Comparison of ENCODE assay signal across 1 cellular context in the genomic region with DNA sequence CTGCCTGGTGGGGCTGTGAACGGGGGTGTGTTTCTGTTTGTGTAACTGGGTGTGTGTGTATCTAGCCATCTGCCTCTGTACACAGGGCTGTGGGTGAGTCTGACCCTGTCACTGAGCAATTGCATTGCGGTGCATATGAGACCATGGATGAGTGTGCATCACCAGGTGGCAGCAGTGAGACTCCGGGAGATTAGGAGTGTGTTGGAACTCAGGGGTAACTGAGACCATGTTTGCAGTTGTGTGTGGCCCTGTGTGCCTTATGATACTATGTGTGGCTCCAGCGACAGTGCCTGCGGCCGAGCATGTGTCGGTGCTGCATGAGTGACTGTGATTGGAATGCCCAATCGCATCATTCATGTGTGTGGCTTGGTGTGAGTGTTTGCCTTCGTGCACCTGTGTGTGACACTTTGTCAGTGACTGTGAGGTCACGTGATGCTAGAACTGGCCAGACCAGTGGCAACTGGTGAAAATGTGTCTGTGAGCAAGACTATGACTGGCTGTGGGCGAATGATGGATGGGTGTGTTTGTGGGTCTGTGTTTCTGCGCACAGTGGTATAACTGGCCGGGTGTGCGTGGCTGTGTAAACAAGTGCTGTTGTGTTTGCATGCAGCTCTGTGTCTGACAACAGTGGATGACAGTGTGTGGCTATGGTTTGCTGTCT.
TF ChIP-seq lines count a peak whose summit lies in the region.

No MANE protein-coding gene starts in this region.

TF ChIP-seq in HepG2, 621 proteins besides CTCF, POLR2A, EP300 and RAD21 (continued from another document and continues in another):
- TF ChIP-seq, protein P1, sequence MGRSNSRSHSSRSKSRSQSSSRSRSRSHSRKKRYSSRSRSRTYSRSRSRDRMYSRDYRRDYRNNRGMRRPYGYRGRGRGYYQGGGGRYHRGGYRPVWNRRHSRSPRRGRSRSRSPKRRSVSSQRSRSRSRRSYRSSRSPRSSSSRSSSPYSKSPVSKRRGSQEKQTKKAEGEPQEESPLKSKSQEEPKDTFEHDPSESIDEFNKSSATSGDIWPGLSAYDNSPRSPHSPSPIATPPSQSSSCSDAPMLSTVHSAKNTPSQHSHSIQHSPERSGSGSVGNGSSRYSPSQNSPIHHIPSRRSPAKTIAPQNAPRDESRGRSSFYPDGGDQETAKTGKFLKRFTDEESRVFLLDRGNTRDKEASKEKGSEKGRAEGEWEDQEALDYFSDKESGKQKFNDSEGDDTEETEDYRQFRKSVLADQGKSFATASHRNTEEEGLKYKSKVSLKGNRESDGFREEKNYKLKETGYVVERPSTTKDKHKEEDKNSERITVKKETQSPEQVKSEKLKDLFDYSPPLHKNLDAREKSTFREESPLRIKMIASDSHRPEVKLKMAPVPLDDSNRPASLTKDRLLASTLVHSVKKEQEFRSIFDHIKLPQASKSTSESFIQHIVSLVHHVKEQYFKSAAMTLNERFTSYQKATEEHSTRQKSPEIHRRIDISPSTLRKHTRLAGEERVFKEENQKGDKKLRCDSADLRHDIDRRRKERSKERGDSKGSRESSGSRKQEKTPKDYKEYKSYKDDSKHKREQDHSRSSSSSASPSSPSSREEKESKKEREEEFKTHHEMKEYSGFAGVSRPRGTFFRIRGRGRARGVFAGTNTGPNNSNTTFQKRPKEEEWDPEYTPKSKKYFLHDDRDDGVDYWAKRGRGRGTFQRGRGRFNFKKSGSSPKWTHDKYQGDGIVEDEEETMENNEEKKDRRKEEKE (IDR thresholded peaks at IDR 0.05) = no peak
- TF ChIP-seq ZNF333 (CRISPR knock-in tag; IDR thresholded peaks at IDR 0.05; ENCODE audit: borderline replicate concordance) (no peak), ZNF567 (CRISPR knock-in tag; IDR thresholded peaks at IDR 0.05; ENCODE audit: borderline replicate concordance) (no peak), KMT2B (CRISPR knock-in tag; IDR thresholded peaks at IDR 0.05) (no peak), PHF21A (CRISPR knock-in tag; IDR thresholded peaks at IDR 0.05) (peak; percentile 39), SIN3A (IDR thresholded peaks at IDR 0.05; ENCODE audit: borderline replicate concordance, low read depth, low read length) (peak; percentile 70), RFX5 (IDR thresholded peaks at IDR 0.05; ENCODE audit: low read depth, low read length) (no peak), ZNF230 (CRISPR knock-in tag; IDR thresholded peaks at IDR 0.05) (peak; percentile 56; the same call in 1 of the 2 replicates), ATAD3A (CRISPR knock-in tag; IDR thresholded peaks at IDR 0.05) (no peak), ATM (IDR thresholded peaks at IDR 0.05; ENCODE audit: borderline replicate concordance) (no peak), MEF2D (CRISPR knock-in tag; IDR thresholded peaks at IDR 0.05) (peak; percentile 37; the same call in 1 of the 2 replicates), RBM22 (optimal IDR thresholded peaks at IDR 0.05; ENCODE audit: low read length) (no peak), ZNF816 (CRISPR knock-in tag; IDR thresholded peaks at IDR 0.05; ENCODE audit: borderline replicate concordance) (no peak), MXD4 (CRISPR knock-in tag; IDR thresholded peaks at IDR 0.05) (no peak; the same call in none of the 2 replicates), KAT7 (CRISPR knock-in tag; IDR thresholded peaks at IDR 0.05; ENCODE audit: borderline replicate concordance) (no peak), AGO2 (optimal IDR thresholded peaks at IDR 0.05; ENCODE audit: low read depth, low read length) (no peak), MIXL1 (CRISPR knock-in tag; IDR thresholded peaks at IDR 0.05) (peak; percentile 57), KDM4B (CRISPR knock-in tag; IDR thresholded peaks at IDR 0.05) (no peak), TCF7 (IDR thresholded peaks at IDR 0.05; ENCODE audit: low read depth) (no peak), SCMH1 (CRISPR knock-in tag; IDR thresholded peaks at IDR 0.05; ENCODE audit: borderline replicate concordance) (no peak), ZC3H4 (CRISPR knock-in tag; IDR thresholded peaks at IDR 0.05; ENCODE audit: borderline replicate concordance) (no peak)
- TF ChIP-seq, protein P2, sequence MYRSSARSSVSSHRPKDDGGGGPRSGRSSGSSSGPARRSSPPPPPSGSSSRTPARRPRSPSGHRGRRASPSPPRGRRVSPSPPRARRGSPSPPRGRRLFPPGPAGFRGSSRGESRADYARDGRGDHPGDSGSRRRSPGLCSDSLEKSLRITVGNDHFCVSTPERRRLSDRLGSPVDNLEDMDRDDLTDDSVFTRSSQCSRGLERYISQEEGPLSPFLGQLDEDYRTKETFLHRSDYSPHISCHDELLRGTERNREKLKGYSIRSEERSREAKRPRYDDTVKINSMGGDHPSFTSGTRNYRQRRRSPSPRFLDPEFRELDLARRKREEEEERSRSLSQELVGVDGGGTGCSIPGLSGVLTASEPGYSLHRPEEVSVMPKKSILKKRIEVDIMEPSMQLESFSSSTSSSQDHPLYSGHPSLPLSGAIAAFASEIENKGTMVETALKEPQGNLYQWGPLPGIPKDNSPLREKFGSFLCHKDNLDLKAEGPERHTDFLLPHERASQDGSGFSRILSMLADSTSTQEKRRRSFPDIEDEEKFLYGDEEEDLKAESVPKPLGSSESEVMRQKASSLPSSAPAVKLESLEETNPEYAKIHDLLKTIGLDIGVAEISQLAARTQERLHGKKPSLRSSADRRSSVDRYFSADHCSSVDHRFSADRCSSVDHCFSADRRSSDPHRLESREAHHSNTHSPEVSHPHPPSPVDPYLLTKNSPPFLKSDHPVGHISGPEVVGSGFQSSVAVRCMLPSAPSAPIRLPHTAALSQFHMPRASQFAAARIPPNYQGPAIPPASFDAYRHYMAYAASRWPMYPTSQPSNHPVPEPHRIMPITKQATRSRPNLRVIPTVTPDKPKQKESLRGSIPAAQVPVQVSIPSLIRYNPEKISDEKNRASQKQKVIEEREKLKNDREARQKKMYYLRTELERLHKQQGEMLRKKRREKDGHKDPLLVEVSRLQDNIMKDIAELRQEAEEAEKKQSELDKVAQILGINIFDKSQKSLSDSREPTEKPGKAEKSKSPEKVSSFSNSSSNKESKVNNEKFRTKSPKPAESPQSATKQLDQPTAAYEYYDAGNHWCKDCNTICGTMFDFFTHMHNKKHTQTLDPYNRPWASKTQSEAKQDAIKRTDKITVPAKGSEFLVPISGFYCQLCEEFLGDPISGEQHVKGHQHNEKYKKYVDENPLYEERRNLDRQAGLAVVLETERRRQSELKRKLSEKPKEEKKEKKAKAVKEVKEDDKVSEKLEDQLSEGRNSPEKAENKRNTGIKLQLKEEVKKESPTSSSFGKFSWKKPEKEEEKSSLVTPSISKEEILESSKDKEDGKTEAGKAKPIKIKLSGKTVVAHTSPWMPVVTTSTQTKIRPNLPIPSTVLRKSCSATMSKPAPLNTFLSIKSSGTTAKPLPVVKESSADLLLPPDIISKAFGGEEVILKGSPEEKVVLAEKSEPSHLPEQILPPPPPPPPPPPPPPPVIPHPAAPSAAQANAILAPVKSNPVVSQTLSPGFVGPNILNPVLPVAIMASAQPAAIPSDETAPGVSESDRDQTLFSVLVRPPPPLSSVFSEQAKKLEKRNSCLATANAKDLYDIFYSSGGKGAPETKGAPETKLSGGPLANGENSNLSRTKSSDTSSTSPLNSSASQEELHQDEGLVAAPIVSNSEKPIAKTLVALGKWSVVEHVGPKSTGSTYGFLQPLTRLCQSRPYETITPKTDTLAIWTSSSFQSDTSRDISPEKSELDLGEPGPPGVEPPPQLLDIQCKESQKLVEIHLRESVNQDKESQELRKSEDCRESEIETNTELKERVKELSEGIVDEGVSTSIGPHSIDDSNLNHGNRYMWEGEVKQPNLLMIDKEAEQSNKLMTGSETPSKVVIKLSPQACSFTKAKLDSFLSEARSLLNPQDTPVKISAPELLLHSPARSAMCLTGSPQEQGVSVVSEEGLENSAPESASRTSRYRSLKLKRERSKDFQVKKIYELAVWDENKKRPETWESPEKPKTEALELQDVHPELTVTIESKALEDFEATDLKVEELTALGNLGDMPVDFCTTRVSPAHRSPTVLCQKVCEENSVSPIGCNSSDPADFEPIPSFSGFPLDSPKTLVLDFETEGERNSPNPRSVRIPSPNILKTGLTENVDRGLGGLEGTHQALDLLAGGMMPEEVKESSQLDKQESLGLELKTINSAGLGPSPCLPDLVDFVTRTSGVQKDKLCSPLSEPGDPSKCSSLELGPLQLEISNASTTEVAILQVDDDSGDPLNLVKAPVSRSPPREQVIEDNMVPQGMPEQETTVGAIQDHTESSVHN (CRISPR knock-in tag; IDR thresholded peaks at IDR 0.05) = no peak
- TF ChIP-seq, protein P3, sequence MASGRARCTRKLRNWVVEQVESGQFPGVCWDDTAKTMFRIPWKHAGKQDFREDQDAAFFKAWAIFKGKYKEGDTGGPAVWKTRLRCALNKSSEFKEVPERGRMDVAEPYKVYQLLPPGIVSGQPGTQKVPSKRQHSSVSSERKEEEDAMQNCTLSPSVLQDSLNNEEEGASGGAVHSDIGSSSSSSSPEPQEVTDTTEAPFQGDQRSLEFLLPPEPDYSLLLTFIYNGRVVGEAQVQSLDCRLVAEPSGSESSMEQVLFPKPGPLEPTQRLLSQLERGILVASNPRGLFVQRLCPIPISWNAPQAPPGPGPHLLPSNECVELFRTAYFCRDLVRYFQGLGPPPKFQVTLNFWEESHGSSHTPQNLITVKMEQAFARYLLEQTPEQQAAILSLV (CRISPR knock-in tag; IDR thresholded peaks at IDR 0.05; ENCODE audit: borderline replicate concordance) = no peak
- TF ChIP-seq, protein P4, sequence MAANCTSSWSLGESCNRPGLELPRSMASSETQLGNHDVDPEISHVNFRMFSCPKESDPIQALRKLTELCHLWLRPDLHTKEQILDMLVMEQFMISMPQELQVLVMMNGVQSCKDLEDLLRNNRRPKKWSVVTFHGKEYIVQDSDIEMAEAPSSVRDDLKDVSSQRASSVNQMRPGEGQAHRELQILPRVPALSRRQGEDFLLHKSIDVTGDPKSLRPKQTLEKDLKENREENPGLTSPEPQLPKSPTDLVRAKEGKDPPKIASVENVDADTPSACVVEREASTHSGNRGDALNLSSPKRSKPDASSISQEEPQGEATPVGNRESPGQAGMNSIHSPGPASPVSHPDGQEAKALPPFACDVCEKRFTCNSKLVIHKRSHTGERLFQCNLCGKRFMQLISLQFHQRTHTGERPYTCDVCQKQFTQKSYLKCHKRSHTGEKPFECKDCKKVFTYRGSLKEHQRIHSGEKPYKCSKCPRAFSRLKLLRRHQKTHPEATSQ (CRISPR knock-in tag; IDR thresholded peaks at IDR 0.05; ENCODE audit: borderline replicate concordance) = no peak
- TF ChIP-seq, protein P5, sequence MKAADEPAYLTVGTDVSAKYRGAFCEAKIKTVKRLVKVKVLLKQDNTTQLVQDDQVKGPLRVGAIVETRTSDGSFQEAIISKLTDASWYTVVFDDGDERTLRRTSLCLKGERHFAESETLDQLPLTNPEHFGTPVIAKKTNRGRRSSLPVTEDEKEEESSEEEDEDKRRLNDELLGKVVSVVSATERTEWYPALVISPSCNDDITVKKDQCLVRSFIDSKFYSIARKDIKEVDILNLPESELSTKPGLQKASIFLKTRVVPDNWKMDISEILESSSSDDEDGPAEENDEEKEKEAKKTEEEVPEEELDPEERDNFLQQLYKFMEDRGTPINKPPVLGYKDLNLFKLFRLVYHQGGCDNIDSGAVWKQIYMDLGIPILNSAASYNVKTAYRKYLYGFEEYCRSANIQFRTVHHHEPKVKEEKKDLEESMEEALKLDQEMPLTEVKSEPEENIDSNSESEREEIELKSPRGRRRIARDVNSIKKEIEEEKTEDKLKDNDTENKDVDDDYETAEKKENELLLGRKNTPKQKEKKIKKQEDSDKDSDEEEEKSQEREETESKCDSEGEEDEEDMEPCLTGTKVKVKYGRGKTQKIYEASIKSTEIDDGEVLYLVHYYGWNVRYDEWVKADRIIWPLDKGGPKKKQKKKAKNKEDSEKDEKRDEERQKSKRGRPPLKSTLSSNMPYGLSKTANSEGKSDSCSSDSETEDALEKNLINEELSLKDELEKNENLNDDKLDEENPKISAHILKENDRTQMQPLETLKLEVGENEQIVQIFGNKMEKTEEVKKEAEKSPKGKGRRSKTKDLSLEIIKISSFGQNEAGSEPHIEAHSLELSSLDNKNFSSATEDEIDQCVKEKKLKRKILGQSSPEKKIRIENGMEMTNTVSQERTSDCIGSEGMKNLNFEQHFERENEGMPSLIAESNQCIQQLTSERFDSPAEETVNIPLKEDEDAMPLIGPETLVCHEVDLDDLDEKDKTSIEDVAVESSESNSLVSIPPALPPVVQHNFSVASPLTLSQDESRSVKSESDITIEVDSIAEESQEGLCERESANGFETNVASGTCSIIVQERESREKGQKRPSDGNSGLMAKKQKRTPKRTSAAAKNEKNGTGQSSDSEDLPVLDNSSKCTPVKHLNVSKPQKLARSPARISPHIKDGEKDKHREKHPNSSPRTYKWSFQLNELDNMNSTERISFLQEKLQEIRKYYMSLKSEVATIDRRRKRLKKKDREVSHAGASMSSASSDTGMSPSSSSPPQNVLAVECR (CRISPR knock-in tag; IDR thresholded peaks at IDR 0.05; ENCODE audit: borderline replicate concordance) = peak; percentile 20; the same call in 1 of the 2 replicates
- TF ChIP-seq, protein P6, sequence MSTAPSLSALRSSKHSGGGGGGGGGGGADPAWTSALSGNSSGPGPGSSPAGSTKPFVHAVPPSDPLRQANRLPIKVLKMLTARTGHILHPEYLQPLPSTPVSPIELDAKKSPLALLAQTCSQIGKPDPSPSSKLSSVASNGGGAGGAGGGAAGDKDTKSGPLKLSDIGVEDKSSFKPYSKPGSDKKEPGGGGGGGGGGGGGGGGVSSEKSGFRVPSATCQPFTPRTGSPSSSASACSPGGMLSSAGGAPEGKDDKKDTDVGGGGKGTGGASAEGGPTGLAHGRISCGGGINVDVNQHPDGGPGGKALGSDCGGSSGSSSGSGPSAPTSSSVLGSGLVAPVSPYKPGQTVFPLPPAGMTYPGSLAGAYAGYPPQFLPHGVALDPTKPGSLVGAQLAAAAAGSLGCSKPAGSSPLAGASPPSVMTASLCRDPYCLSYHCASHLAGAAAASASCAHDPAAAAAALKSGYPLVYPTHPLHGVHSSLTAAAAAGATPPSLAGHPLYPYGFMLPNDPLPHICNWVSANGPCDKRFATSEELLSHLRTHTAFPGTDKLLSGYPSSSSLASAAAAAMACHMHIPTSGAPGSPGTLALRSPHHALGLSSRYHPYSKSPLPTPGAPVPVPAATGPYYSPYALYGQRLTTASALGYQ (CRISPR knock-in tag; IDR thresholded peaks at IDR 0.05) = no peak
- TF ChIP-seq, protein P7, sequence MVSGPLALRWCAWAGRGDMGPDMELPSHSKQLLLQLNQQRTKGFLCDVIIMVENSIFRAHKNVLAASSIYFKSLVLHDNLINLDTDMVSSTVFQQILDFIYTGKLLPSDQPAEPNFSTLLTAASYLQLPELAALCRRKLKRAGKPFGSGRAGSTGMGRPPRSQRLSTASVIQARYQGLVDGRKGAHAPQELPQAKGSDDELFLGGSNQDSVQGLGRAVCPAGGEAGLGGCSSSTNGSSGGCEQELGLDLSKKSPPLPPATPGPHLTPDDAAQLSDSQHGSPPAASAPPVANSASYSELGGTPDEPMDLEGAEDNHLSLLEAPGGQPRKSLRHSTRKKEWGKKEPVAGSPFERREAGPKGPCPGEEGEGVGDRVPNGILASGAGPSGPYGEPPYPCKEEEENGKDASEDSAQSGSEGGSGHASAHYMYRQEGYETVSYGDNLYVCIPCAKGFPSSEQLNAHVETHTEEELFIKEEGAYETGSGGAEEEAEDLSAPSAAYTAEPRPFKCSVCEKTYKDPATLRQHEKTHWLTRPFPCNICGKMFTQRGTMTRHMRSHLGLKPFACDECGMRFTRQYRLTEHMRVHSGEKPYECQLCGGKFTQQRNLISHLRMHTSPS (CRISPR knock-in tag; IDR thresholded peaks at IDR 0.05; ENCODE audit: low read depth) = no peak; the same call in 1 of the 2 replicates
